20 cellular contexts compared by ENCODE assay signal in the genomic region with DNA sequence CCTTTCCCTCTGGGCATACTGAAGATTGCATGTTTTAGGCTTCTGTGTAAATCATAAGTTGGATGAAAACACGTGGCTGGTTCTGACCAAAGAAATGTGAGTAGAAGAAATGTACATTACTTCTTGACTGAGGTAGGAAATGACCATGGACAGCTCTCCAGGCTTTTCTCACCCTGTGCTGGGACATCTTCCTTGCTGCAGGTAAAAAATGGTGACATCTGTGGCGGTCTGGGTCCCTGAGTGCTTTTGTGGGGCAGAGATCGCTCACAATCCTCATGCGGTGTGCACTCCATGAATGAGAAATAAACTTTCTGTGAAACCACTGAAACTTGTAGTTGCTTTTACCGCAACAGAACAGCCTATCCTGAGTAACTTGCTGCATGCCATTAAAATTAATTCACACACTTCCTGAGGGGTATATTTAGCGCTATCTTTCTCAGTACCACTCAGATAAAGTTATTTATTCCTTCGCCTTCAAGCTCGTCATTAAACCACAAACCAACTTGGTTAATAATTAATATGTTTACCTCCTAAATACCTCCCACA.
"Had no signal": no experiment of that assay in that cellular context is flagged by ENCODE, and none has a peak within 500 bp of the region (broad histone marks: within the 10 kb centered on the region; RNA-seq: fewer than 3 reads in every experiment).

No MANE protein-coding gene starts in this region.

- H3K36me3 ChIP-seq: adrenal gland, lower lobe of right lung, neutrophil, spleen, thoracic aorta had no signal

- H3K4me3 Mint-ChIP-seq: activated naive CD4-positive, alpha-beta T cell treated with anti-CD3 and anti-CD28 coated beads, Interleukin-2, amount 50 U/mL, for 24 hours; activated T-cell treated with anti-CD3 and anti-CD28 coated beads, Interleukin-2, amount 50 U/mL, for 72 hours; endodermal cell; natural killer cell; stimulated activated memory B cell treated with anti-CD40 and anti-IgM and Interleukin-4, amounts not matched to agents 10 μg/mL and 1 μg/mL and 100 μg/mL, for 72 hours had no signal

- H2AFZ ChIP-seq: parathyroid adenoma had no signal

- H3K9me3 Mint-ChIP-seq: activated naive CD4-positive, alpha-beta T cell treated with anti-CD3 and anti-CD28 coated beads, Interleukin-2, amount 50 U/mL, for 24 hours; stimulated activated memory B cell treated with anti-CD40 and anti-IgM and Interleukin-4, amounts not matched to agents 10 μg/mL and 1 μg/mL and 100 μg/mL, for 72 hours had no signal

- H3K79me2 ChIP-seq: parathyroid adenoma had no signal

- H3K27me3 ChIP-seq: adrenal gland, dorsolateral prefrontal cortex, foreskin keratinocyte, neutrophil, spleen had no signal

- H3K4me1 ChIP-seq: adrenal gland, foreskin keratinocyte, lower lobe of right lung, parathyroid adenoma, spleen had no signal

- H3K27ac ChIP-seq: adrenal gland, dorsolateral prefrontal cortex, foreskin keratinocyte, lower lobe of right lung, neutrophil, parathyroid adenoma, spleen, thoracic aorta, VCaP had no signal

- H3K4me3 ChIP-seq: adrenal gland, dorsolateral prefrontal cortex, lower lobe of right lung, spleen, thoracic aorta had no signal

- H3K27ac Mint-ChIP-seq: activated naive CD4-positive, alpha-beta T cell treated with anti-CD3 and anti-CD28 coated beads, Interleukin-2, amount 50 U/mL, for 24 hours; activated T-cell treated with anti-CD3 and anti-CD28 coated beads, Interleukin-2, amount 50 U/mL, for 72 hours; endodermal cell; natural killer cell; stimulated activated memory B cell treated with anti-CD40 and anti-IgM and Interleukin-4, amounts not matched to agents 10 μg/mL and 1 μg/mL and 100 μg/mL, for 72 hours had no signal

- H3K4me1 Mint-ChIP-seq: activated naive CD4-positive, alpha-beta T cell treated with anti-CD3 and anti-CD28 coated beads, Interleukin-2, amount 50 U/mL, for 24 hours; endodermal cell; natural killer cell; stimulated activated memory B cell treated with anti-CD40 and anti-IgM and Interleukin-4, amounts not matched to agents 10 μg/mL and 1 μg/mL and 100 μg/mL, for 72 hours had no signal

- H3K27me3 Mint-ChIP-seq: activated naive CD4-positive, alpha-beta T cell treated with anti-CD3 and anti-CD28 coated beads, Interleukin-2, amount 50 U/mL, for 24 hours; stimulated activated memory B cell treated with anti-CD40 and anti-IgM and Interleukin-4, amounts not matched to agents 10 μg/mL and 1 μg/mL and 100 μg/mL, for 72 hours had no signal

- H3K9ac ChIP-seq: parathyroid adenoma had no signal

- ATAC-seq: activated T-cell treated with anti-CD3 and anti-CD28 coated beads, Interleukin-2, amount 50 U/mL, for 72 hours; foreskin keratinocyte; lower lobe of right lung; natural killer cell; stimulated activated memory B cell treated with anti-CD40 and anti-IgM and Interleukin-4, amounts not matched to agents 10 μg/mL and 1 μg/mL and 100 μg/mL, for 72 hours had no signal

- DNase-seq: activated CD4-positive, alpha-beta T cell treated with anti-CD3 and anti-CD28 coated beads for 1 hour; activated CD8-positive, alpha-beta memory T cell treated with anti-CD3 and anti-CD28 coated beads for 24 hours; activated CD8-positive, alpha-beta memory T cell treated with anti-CD3 and anti-CD28 coated beads, Interleukin-2, amount 50 U/mL, for 48 hours; activated effector memory CD4-positive, alpha-beta T cell treated with anti-CD3 and anti-CD28 coated beads, Interleukin-2, amount 50 U/mL, for 16 hours; activated T-cell treated with anti-CD3 and anti-CD28 coated beads, Interleukin-2, amount 50 U/mL, for 72 hours; adrenal gland; dorsolateral prefrontal cortex; endodermal cell; glutamatergic neuron; lower lobe of right lung; natural killer cell; spleen; stimulated activated CD4-positive, alpha-beta T cell treated with anti-CD3 and anti-CD28 coated beads, Interleukin-4, amount 100 ng/mL, for 4 hours had no signal

- H3K36me3 Mint-ChIP-seq: activated naive CD4-positive, alpha-beta T cell treated with anti-CD3 and anti-CD28 coated beads, Interleukin-2, amount 50 U/mL, for 24 hours; natural killer cell; stimulated activated memory B cell treated with anti-CD40 and anti-IgM and Interleukin-4, amounts not matched to agents 10 μg/mL and 1 μg/mL and 100 μg/mL, for 72 hours had no signal
